ENCODE assay signal across 28 cellular contexts in the genomic region with DNA sequence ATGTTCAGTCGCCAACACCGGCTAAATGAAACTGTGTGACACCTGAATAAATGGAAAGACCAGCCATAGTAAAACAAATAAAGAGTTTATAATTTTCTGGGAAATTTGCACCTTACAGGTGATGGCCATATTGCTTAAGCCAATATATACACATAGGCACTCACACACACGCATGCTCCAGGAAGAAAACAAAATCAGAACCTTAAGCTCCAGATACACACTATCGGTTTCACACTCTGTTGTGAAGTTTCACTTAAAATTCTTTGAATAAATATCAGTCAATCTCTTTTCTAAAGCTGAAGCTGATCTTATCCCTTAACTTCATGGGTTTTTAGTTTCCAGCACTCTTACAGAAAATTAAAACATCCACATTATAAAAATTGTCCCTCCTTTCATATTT.
"Had no signal": no experiment of that assay in that cellular context is flagged by ENCODE, and none has a peak within 500 bp of the region (broad histone marks: within the 10 kb centered on the region; RNA-seq: fewer than 3 reads in every experiment).

No MANE protein-coding gene starts in this region.

- DNase-seq: activated effector memory CD4-positive, alpha-beta T cell treated with anti-CD3 and anti-CD28 coated beads, Interleukin-2, amount 50 U/mL, for 16 hours; activated effector memory CD4-positive, alpha-beta T cell treated with Interleukin-2 at 50 U/mL for 16 hours; activated gamma-delta T cell; activated gamma-delta T cell treated with Interleukin-2 at 50 U/mL for 16 hours; activated naive CD4-positive, alpha-beta T cell; activated naive CD4-positive, alpha-beta T cell treated with anti-CD3 and anti-CD28 coated beads for 36 hours; activated naive CD4-positive, alpha-beta T cell treated with anti-CD3 and anti-CD28 coated beads, Interleukin-2, amount 10 ng/mL, durations not matched to agents 7 days and 5 days; activated naive CD4-positive, alpha-beta T cell treated with anti-CD3 and anti-CD28 coated beads, Interleukin-2, amount 50 U/mL, for 16 hours; activated naive CD4-positive, alpha-beta T cell treated with Interleukin-2 at 50 U/mL for 16 hours; activated naive CD8-positive, alpha-beta T cell treated with anti-CD3 and anti-CD28 coated beads for 36 hours; activated naive CD8-positive, alpha-beta T cell treated with anti-CD3 and anti-CD28 coated beads, Interleukin-2, amount 10 ng/mL, durations not matched to agents 7 days and 5 days; activated naive CD8-positive, alpha-beta T cell treated with anti-CD3 and anti-CD28 coated beads, Interleukin-2, amount 50 U/mL, for 24 hours; activated T-cell treated with anti-CD3 and anti-CD28 coated beads, Interleukin-2, amount 50 U/mL, for 24 hours; activated T-cell treated with anti-CD3 and anti-CD28 coated beads, Interleukin-2, amount 50 U/mL, for 4 hours; activated T-cell treated with anti-CD3 and anti-CD28 coated beads, Interleukin-2, amount 50 U/mL, for 48 hours; activated T-cell treated with anti-CD3 and anti-CD28 coated beads, Interleukin-2, amount 50 U/mL, for 72 hours; adrenal gland; amniotic stem cell; amygdala; anterior cingulate cortex; aorta; body of pancreas; brain microvascular endothelial cell; caudate nucleus; central memory CD4-positive, alpha-beta T cell; cerebellar nuclear complex had no signal

- ATAC-seq: activated naive CD4-positive, alpha-beta T cell treated with anti-CD3 and anti-CD28 coated beads, Interleukin-2, amount 50 U/mL, for 72 hours; activated naive CD8-positive, alpha-beta T cell treated with anti-CD3 and anti-CD28 coated beads, Interleukin-2, amount 50 U/mL, for 24 hours; activated T-cell treated with anti-CD3 and anti-CD28 coated beads, Interleukin-2, amount 50 U/mL, for 4 hours; activated T-cell treated with anti-CD3 and anti-CD28 coated beads, Interleukin-2, amount 50 U/mL, for 72 hours; activated T-helper 17 cell treated with anti-CD3 and anti-CD28 coated beads, Interleukin-2, amount 50 U/mL, for 72 hours; body of pancreas had no signal
